19 cellular contexts compared by ENCODE assay signal in the genomic region with DNA sequence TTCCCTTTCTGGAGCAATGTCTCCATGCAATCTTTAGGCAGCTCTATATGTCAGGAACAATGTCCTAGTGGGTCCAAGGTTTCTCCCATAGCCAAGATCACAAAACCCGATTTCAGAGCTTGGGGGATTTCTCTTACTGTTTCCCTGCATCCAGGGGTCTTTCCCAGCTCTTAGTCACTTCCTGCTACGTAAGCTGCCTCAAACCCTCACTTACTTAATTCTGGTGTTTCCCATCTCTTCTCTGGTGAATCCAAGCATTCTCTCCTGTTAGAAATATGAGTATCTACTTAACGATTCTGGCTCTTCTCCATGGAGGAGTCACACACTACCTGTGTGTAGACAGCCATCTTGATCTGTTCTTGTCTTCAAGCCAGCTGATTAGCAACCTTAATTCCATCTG.
DNase-seq lines count a peak whose midpoint lies in the region; ATAC-seq, FAIRE-seq and TF ChIP-seq lines count a peak whose summit lies in the region.
"Had no signal": no experiment of that assay in that cellular context is flagged by ENCODE, and none has a peak within 500 bp of the region (broad histone marks: within the 10 kb centered on the region; RNA-seq: fewer than 3 reads in every experiment).

No MANE protein-coding gene starts in this region.

- ATAC-seq in natural killer cell treated with Interleukin-12 subunit alpha and Interleukin-12 subunit beta and Interleukin-15 and Interleukin-18, amount 100 ng/mL, for 72 hours, result peak; percentile 60 to 88
- no peak for ATAC-seq in natural killer cell
- ATAC-seq: A549, HCT116 had no signal

- intact Hi-C loops in natural killer cell (cut with micrococcal nuclease), result no loop called here

- no peak overlapping the region for H3K4me3 ChIP-seq in bronchial epithelial cell (ENCODE audit: low read depth, low read length)
- H3K4me3 ChIP-seq: A549 had no signal

- H3K36me3 Mint-ChIP-seq in T-helper 1 cell treated with Interleukin-12 subunit alpha and Interleukin-12 subunit beta and Interleukin-4 antibody, amounts not matched to agents 30 μg/mL and 1 μg/mL, for 36 hours (ENCODE audit: low read depth), result peaks cover 38% of the 10 kb centered on the region
- H3K36me3 Mint-ChIP-seq in natural killer cell treated with Interleukin-12 subunit alpha and Interleukin-12 subunit beta and Interleukin-15 and Interleukin-18, amount 100 ng/mL, for 72 hours, result peaks cover 55% of the 10 kb centered on the region
- H3K36me3 Mint-ChIP-seq in natural killer cell, result peaks cover 23% of the 10 kb centered on the region

- H3K27me3 Mint-ChIP-seq in T-helper 1 cell treated with Interleukin-12 subunit alpha and Interleukin-12 subunit beta and Interleukin-4 antibody, amounts not matched to agents 30 μg/mL and 1 μg/mL, for 36 hours (ENCODE audit: low read depth), result no peaks in the 10 kb centered on the region
- no peaks in the 10 kb centered on the region for H3K27me3 Mint-ChIP-seq in natural killer cell treated with Interleukin-12 subunit alpha and Interleukin-12 subunit beta and Interleukin-15 and Interleukin-18, amount 100 ng/mL, for 72 hours
- peaks cover 0 to 3% of the 10 kb centered on the region in 2 donors for H3K27me3 Mint-ChIP-seq in natural killer cell (ENCODE audit: low read depth in 2 of 2)

- H3K4me1 Mint-ChIP-seq in T-helper 1 cell treated with Interleukin-12 subunit alpha and Interleukin-12 subunit beta and Interleukin-4 antibody, amounts not matched to agents 30 μg/mL and 1 μg/mL, for 36 hours (ENCODE audit: low read depth), result peaks cover 33% of the 10 kb centered on the region
- peaks cover 60 to 61% of the 10 kb centered on the region in 2 donors for H3K4me1 Mint-ChIP-seq in natural killer cell treated with Interleukin-12 subunit alpha and Interleukin-12 subunit beta and Interleukin-15 and Interleukin-18, amount 100 ng/mL, for 72 hours (ENCODE audit: low read depth in 2 of 2)
- peaks cover 27 to 32% of the 10 kb centered on the region in 2 donors for H3K4me1 Mint-ChIP-seq in natural killer cell

- FAIRE-seq in bronchial epithelial cell (lab: Jason Lieb, UNC) (no peak), D721Med (lab: Jason Lieb, UNC) (no peak)
- FAIRE-seq: A549, G401.6, HTR-8/SVneo had no signal

- no peak for DNase-seq in T-helper 1 cell
- no peak for DNase-seq in natural killer cell treated with Interleukin-12 subunit alpha and Interleukin-12 subunit beta and Interleukin-15 and Interleukin-18, amount 100 ng/mL, for 72 hours (ENCODE audit: low spot score)
- no peak for DNase-seq in natural killer cell
- DNase-seq in bronchial epithelial cell (ENCODE audit: low read depth), result peak; percentile 1
- DNase-seq in D721Med (ENCODE audit: insufficient read length, low spot score), result no peak
- no peak for DNase-seq in retina
- DNase-seq: AML-193; CD4-positive, alpha-beta T cell; DMS79 treated with DMSO at 0.1 percent for 48 hours; EL; GOT3; H7; HFFc6; KG1 had no signal

- H3K36me3 ChIP-seq in bronchial epithelial cell (ENCODE audit: control insufficient read depth, insufficient read depth, low read length), result no peaks in the 10 kb centered on the region

- TF ChIP-seq CTCF in natural killer cell (IDR thresholded peaks at IDR 0.05), result no peak
- no peak for TF ChIP-seq CTCF in bronchial epithelial cell (IDR thresholded peaks at IDR 0.05; ENCODE audit: insufficient read depth, low read length, severe bottlenecking)
- TF ChIP-seq CTCF in D721Med (IDR thresholded peaks at IDR 0.05; ENCODE audit: insufficient read depth, missing control alignments), result no peak

- H3K4me3 Mint-ChIP-seq in T-helper 1 cell treated with Interleukin-12 subunit alpha and Interleukin-12 subunit beta and Interleukin-4 antibody, amounts not matched to agents 30 μg/mL and 1 μg/mL, for 36 hours, result no peak overlapping the region
- H3K4me3 Mint-ChIP-seq in natural killer cell treated with Interleukin-12 subunit alpha and Interleukin-12 subunit beta and Interleukin-15 and Interleukin-18, amount 100 ng/mL, for 72 hours, result peak overlapping the region; percentile 63
- no peak overlapping the region for H3K4me3 Mint-ChIP-seq in natural killer cell
- H3K4me3 Mint-ChIP-seq: CD4-positive, alpha-beta T cell; HFFc6 had no signal

- H3K27ac Mint-ChIP-seq in T-helper 1 cell treated with Interleukin-12 subunit alpha and Interleukin-12 subunit beta and Interleukin-4 antibody, amounts not matched to agents 30 μg/mL and 1 μg/mL, for 36 hours, result peak overlapping the region; percentile 67
- peak overlapping the region; percentile 92 to 93 for H3K27ac Mint-ChIP-seq in natural killer cell treated with Interleukin-12 subunit alpha and Interleukin-12 subunit beta and Interleukin-15 and Interleukin-18, amount 100 ng/mL, for 72 hours
- no peak overlapping the region for H3K27ac Mint-ChIP-seq in natural killer cell
- H3K27ac Mint-ChIP-seq: CD4-positive, alpha-beta T cell; HFFc6 had no signal

- peaks cover 52% of the 10 kb centered on the region for H3K9me3 Mint-ChIP-seq in T-helper 1 cell treated with Interleukin-12 subunit alpha and Interleukin-12 subunit beta and Interleukin-4 antibody, amounts not matched to agents 30 μg/mL and 1 μg/mL, for 36 hours
- H3K9me3 Mint-ChIP-seq in natural killer cell treated with Interleukin-12 subunit alpha and Interleukin-12 subunit beta and Interleukin-15 and Interleukin-18, amount 100 ng/mL, for 72 hours, result peaks cover 16% of the 10 kb centered on the region
- peaks cover 0 to 3% of the 10 kb centered on the region in 2 donors for H3K9me3 Mint-ChIP-seq in natural killer cell
- H3K9me3 Mint-ChIP-seq: HFFc6 had no signal

- no peaks in the 10 kb centered on the region for H3K27me3 ChIP-seq in bronchial epithelial cell (ENCODE audit: control insufficient read depth, insufficient read depth, low read length)

Comparison
In these comparisons a context has a peak if more than half of its experiments do, and no peak if none do; other contexts are left out.
1. H3K27ac Mint-ChIP-seq: peak in T-helper 1 cell treated with Interleukin-12 subunit alpha and Interleukin-12 subunit beta and Interleukin-4 antibody, amounts not matched to agents 30 μg/mL and 1 μg/mL, for 36 hours (single experiment) and natural killer cell treated with Interleukin-12 subunit alpha and Interleukin-12 subunit beta and Interleukin-15 and Interleukin-18, amount 100 ng/mL, for 72 hours (2 of 2); none in natural killer cell (0 of 2).
2. ATAC-seq: peak in natural killer cell treated with Interleukin-12 subunit alpha and Interleukin-12 subunit beta and Interleukin-15 and Interleukin-18, amount 100 ng/mL, for 72 hours (2 of 2); none in natural killer cell (0 of 3).